ENCODE assay signal across 8 cellular contexts in genomic region chr1:36322786-36323635, GRCh38. TPM values are rescaled to one million over a fixed set of nuclear protein-coding genes. Genes with fewer than 3 reads are reported as not detected.
DNase-seq lines count a peak whose midpoint lies in the region; ATAC-seq, FAIRE-seq and TF ChIP-seq lines count a peak whose summit lies in the region.

No MANE protein-coding gene starts in this region.

- WGBS in lower leg skin, 2 donors = 5 to 13% methylated on average over 26 to 39 of the region's 83 CpGs

- H3K4me3 ChIP-seq in lower leg skin (ENCODE audit: low read depth, poor library complexity, severe bottlenecking) = peak overlapping the region; percentile 51

- peaks cover 28% of the 10 kb centered on the region for H3K4me1 Mint-ChIP-seq in T-helper 1 cell treated with Interleukin-12 subunit alpha and Interleukin-12 subunit beta and Interleukin-4 antibody, amounts not matched to agents 30 μg/mL and 1 μg/mL, for 36 hours (ENCODE audit: low read depth)
- H3K4me1 Mint-ChIP-seq in dendritic cell treated with granulocyte-macrophage colony-stimulating factor and Interleukin-4, amounts not matched to agents 40 ng/mL and 50 ng/mL, for 4 days (ENCODE audit: low read depth) = peaks cover 55% of the 10 kb centered on the region

- ATAC-seq in GM21619 (IDR thresholded peaks at IDR 0.05; ENCODE audit: unreplicated experiment) = peak; percentile 29

- H3K4me3 Mint-ChIP-seq in T-helper 1 cell treated with Interleukin-12 subunit alpha and Interleukin-12 subunit beta and Interleukin-4 antibody, amounts not matched to agents 30 μg/mL and 1 μg/mL, for 36 hours = peak overlapping the region; percentile 65
- H3K4me3 Mint-ChIP-seq in dendritic cell treated with granulocyte-macrophage colony-stimulating factor and Interleukin-4, amounts not matched to agents 40 ng/mL and 50 ng/mL, for 4 days = peak overlapping the region; percentile 72

- intact Hi-C loops in dendritic cell treated with granulocyte-macrophage colony-stimulating factor and Interleukin-4, amounts not matched to agents 40 ng/mL and 50 ng/mL, for 4 days (cut with micrococcal nuclease) = loop anchor here (2.0 to 5.0 kb wide), 2 partner anchors 16 to 44 kb away; partner anchors contain the start of gene SH3D21
- intact Hi-C loops in lower leg skin (cut with DNase I; ENCODE audit: low total_unique reads) = no loop called here

- H3K27ac Mint-ChIP-seq in T-helper 1 cell treated with Interleukin-12 subunit alpha and Interleukin-12 subunit beta and Interleukin-4 antibody, amounts not matched to agents 30 μg/mL and 1 μg/mL, for 36 hours = peak overlapping the region; percentile 41
- H3K27ac Mint-ChIP-seq in dendritic cell treated with granulocyte-macrophage colony-stimulating factor and Interleukin-4, amounts not matched to agents 40 ng/mL and 50 ng/mL, for 4 days = no peak overlapping the region

- H3K27ac ChIP-seq in substantia nigra (ENCODE audit: low read depth, low read length, poor library complexity, severe bottlenecking) = peak overlapping the region; percentile 42

- H3K9me3 Mint-ChIP-seq in T-helper 1 cell treated with Interleukin-12 subunit alpha and Interleukin-12 subunit beta and Interleukin-4 antibody, amounts not matched to agents 30 μg/mL and 1 μg/mL, for 36 hours = no peaks in the 10 kb centered on the region
- H3K9me3 Mint-ChIP-seq in dendritic cell treated with granulocyte-macrophage colony-stimulating factor and Interleukin-4, amounts not matched to agents 40 ng/mL and 50 ng/mL, for 4 days = no peaks in the 10 kb centered on the region

- FAIRE-seq in D721Med (lab: Jason Lieb, UNC) = no peak

- no peak for TF ChIP-seq CTCF in lower leg skin (IDR thresholded peaks at IDR 0.05)
- TF ChIP-seq CTCF in D721Med (IDR thresholded peaks at IDR 0.05; ENCODE audit: insufficient read depth, missing control alignments) = no peak

- peaks cover 4% of the 10 kb centered on the region for H3K36me3 Mint-ChIP-seq in T-helper 1 cell treated with Interleukin-12 subunit alpha and Interleukin-12 subunit beta and Interleukin-4 antibody, amounts not matched to agents 30 μg/mL and 1 μg/mL, for 36 hours (ENCODE audit: low read depth)
- peaks cover 16% of the 10 kb centered on the region for H3K36me3 Mint-ChIP-seq in dendritic cell treated with granulocyte-macrophage colony-stimulating factor and Interleukin-4, amounts not matched to agents 40 ng/mL and 50 ng/mL, for 4 days (ENCODE audit: low read depth)

- peaks cover 7% of the 10 kb centered on the region for H3K27me3 Mint-ChIP-seq in T-helper 1 cell treated with Interleukin-12 subunit alpha and Interleukin-12 subunit beta and Interleukin-4 antibody, amounts not matched to agents 30 μg/mL and 1 μg/mL, for 36 hours (ENCODE audit: low read depth)
- peaks cover 40% of the 10 kb centered on the region for H3K27me3 Mint-ChIP-seq in dendritic cell treated with granulocyte-macrophage colony-stimulating factor and Interleukin-4, amounts not matched to agents 40 ng/mL and 50 ng/mL, for 4 days

- DNase-seq in AG08396 (ENCODE audit: low spot score) = peak; percentile 72
- DNase-seq in lower leg skin (ENCODE audit: low spot score in 2 of 2) = peak in 1 of 2 donors; percentile 91
- peak in 11 of 49 donors; percentile 17 to 63 (median 43) for DNase-seq in substantia nigra (lab: John Stamatoyannopoulos, UW)
- DNase-seq in D721Med (ENCODE audit: insufficient read length, low spot score) = no peak
- DNase-seq in NCI-H1930 (lab: John Stamatoyannopoulos, UW) = no peak

- no peak for TF ChIP-seq POLR2A in lower leg skin (IDR thresholded peaks at IDR 0.05)

RNA-seq across cellular contexts. Expression of gene EVA1B, which starts 0.4 kb away (rescaled TPM):
- 10 to 100 TPM; 29.8 to 35.5 (median 34.3) TPM for total RNA-seq in lower leg skin

RNA-seq across cellular contexts. Expression of gene SH3D21, which starts 16.8 kb away (rescaled TPM):
- 10 to 100 TPM in 3 of 4 donors, 1 to 10 TPM in 1; 9.8 to 20.9 (median 14.6) TPM for total RNA-seq in lower leg skin
